ENCODE assay signal across 34 cellular contexts in genomic region chr2:105168543-105168942, GRCh38.
"Had no signal": no experiment of that assay in that cellular context is flagged by ENCODE, and none has a peak within 500 bp of the region (broad histone marks: within the 10 kb centered on the region; RNA-seq: fewer than 3 reads in every experiment).

No MANE protein-coding gene starts in this region.

- H3K4me3 ChIP-seq: MG63 had no signal

- H3K27me3 ChIP-seq: MG63 had no signal

- DNase-seq: Kasumi-1, MG63, MM.1S, MV-4-11, NCI-H1048, NCI-H1092, NCI-H1092 treated with DMSO at 0.1 percent for 48 hours, NCI-H1105, NCI-H1105 treated with DMSO at 0.1 percent for 48 hours, NCI-H1417 treated with DMSO at 0.1 percent for 48 hours, NCI-H1436, NCI-H1436 treated with DMSO at 0.1 percent for 48 hours, NCI-H146, NCI-H1694, NCI-H1694 treated with DMSO at 0.1 percent for 48 hours, NCI-H187, NCI-H187 treated with DMSO at 0.1 percent for 48 hours, NCI-H1930, NCI-H2029, NCI-H2029 treated with DMSO at 0.1 percent for 48 hours, NCI-H2081, NCI-H2081 treated with DMSO at 0.1 percent for 48 hours, NCI-H2107, NCI-H2171, NCI-H2171 treated with DMSO at 0.1 percent for 48 hours, NCI-H2227 treated with DMSO at 0.1 percent for 48 hours, NCI-H226, NCI-H345, NCI-H446, NCI-H446 treated with DMSO at 0.1 percent for 48 hours, NCI-H510A, NCI-H510A treated with DMSO at 0.1 percent for 48 hours, NCI-H524, NCI-H524 treated with DMSO at 0.1 percent for 48 hours had no signal

- H3K9me3 ChIP-seq: MG63 had no signal

- H3K36me3 ChIP-seq: MG63 had no signal
